Comparison of ENCODE assay signal across 17 cellular contexts in genomic region chr3:61808999-61809398, GRCh38.
DNase-seq lines count a peak whose midpoint lies in the region; ATAC-seq and TF ChIP-seq lines count a peak whose summit lies in the region.
"Had no signal": no experiment of that assay in that cellular context is flagged by ENCODE, and none has a peak within 500 bp of the region (broad histone marks: within the 10 kb centered on the region; RNA-seq: fewer than 3 reads in every experiment).

No MANE protein-coding gene starts in this region.

- H3K27ac ChIP-seq in ACC112 (ENCODE audit: low read depth, low read length): peak overlapping the region; percentile 1; the same call in 1 of the 2 replicates
- peak overlapping the region; percentile 71 for H3K27ac ChIP-seq in WERI-Rb-1
- H3K27ac ChIP-seq in right lobe of liver: peak overlapping the region in 2 of 3 donors; percentile 13 to 19
- peak overlapping the region in 3 of 5 donors; percentile 30 to 42 (median 40) for H3K27ac ChIP-seq in stomach

- no peaks in the 10 kb centered on the region for H3K9me3 ChIP-seq in WERI-Rb-1 (ENCODE audit: severe bottlenecking)
- no peaks in the 10 kb centered on the region for H3K9me3 ChIP-seq in right lobe of liver
- no peaks in the 10 kb centered on the region for H3K9me3 ChIP-seq in stomach
- H3K9me3 ChIP-seq: BE2C had no signal

- TF ChIP-seq POLR2A in right lobe of liver (IDR thresholded peaks at IDR 0.05): no peak
- TF ChIP-seq POLR2A in stomach (IDR thresholded peaks at IDR 0.05): no peak

- TF ChIP-seq CTCF in WERI-Rb-1 (IDR thresholded peaks at IDR 0.05; ENCODE audit: low read depth, low read length) (no peak), right lobe of liver (IDR thresholded peaks at IDR 0.05) (no peak), stomach (IDR thresholded peaks at IDR 0.05) (no peak)

- H3K79me2 ChIP-seq in ACC112 (ENCODE audit: control insufficient read depth, insufficient read depth, low read length, unreplicated experiment): no peaks in the 10 kb centered on the region

- DNase-seq in WERI-Rb-1 (no peak), right lobe of liver (no peak), stomach (no peak), AG08395 (ENCODE audit: low spot score) (no peak)
- DNase-seq: BE2C; CD4-positive, alpha-beta memory T cell; DMS79; NCI-H1436; NCI-H510A; SHP77 treated with DMSO at 0.1 percent for 48 hours had no signal

- no peak for TF ChIP-seq EP300 in stomach (IDR thresholded peaks at IDR 0.05)

- H3K36me3 ChIP-seq in ACC112 (ENCODE audit: insufficient read depth, low read length) (no peaks in the 10 kb centered on the region), WERI-Rb-1 (no peaks in the 10 kb centered on the region), right lobe of liver (no peaks in the 10 kb centered on the region), stomach (no peaks in the 10 kb centered on the region)
- H3K36me3 ChIP-seq: BE2C had no signal

- ATAC-seq in right lobe of liver (no peak), HG02870 (IDR thresholded peaks at IDR 0.05; ENCODE audit: unreplicated experiment) (no peak), HG03460 (IDR thresholded peaks at IDR 0.05; ENCODE audit: unreplicated experiment) (no peak), HG03039 (IDR thresholded peaks at IDR 0.05; ENCODE audit: unreplicated experiment) (no peak)
- ATAC-seq: HCT116, Panc1 had no signal

- H3K4me1 ChIP-seq in ACC112 (ENCODE audit: control insufficient read depth, insufficient read depth, low read length, unreplicated experiment) (peaks cover 34% of the 10 kb centered on the region), right lobe of liver (peaks cover 0 to 37% (median 17%) of the 10 kb centered on the region in 4 donors), stomach (peaks cover 23 to 83% (median 51%) of the 10 kb centered on the region in 4 donors)

- no peak overlapping the region for H3K4me3 ChIP-seq in ACC112 (ENCODE audit: low read depth, low read length)
- no peak overlapping the region for H3K4me3 ChIP-seq in WERI-Rb-1 (ENCODE audit: low read depth, low read length)
- H3K4me3 ChIP-seq in right lobe of liver: no peak overlapping the region
- no peak overlapping the region for H3K4me3 ChIP-seq in stomach
- H3K4me3 ChIP-seq: GM12878 had no signal

- H3K27me3 ChIP-seq in ACC112 (ENCODE audit: insufficient read depth, low read length): no peaks in the 10 kb centered on the region
- H3K27me3 ChIP-seq in WERI-Rb-1 (ENCODE audit: insufficient read depth, low read depth, severe bottlenecking): no peaks in the 10 kb centered on the region
- no peaks in the 10 kb centered on the region for H3K27me3 ChIP-seq in right lobe of liver
- no peaks in the 10 kb centered on the region for H3K27me3 ChIP-seq in stomach

- intact Hi-C loops in right lobe of liver (cut with DNase I) (no loop called here), stomach (cut with DNase I; ENCODE audit: low total_unique reads) (no loop called here)

- H2AFZ ChIP-seq in ACC112 (ENCODE audit: low read length, unreplicated experiment): no peak overlapping the region

- 56% methylated on average over 1 of the region's 1 CpG for WGBS in right lobe of liver (ENCODE audit: insufficient coverage, low coverage, low lambda C conversion rate, missing lambda C conversion rate)
- WGBS in stomach, 5 donors: 34 to 90% (median 77%) methylated on average over 1 of the region's 1 CpG

Comparison
In these comparisons a context has a peak if more than half of its experiments do, and no peak if none do; other contexts are left out.
1. H3K27ac ChIP-seq: peak in every context shown above with its lines; median percentile 71 in WERI-Rb-1; 40 in stomach; 16 in right lobe of liver; 1 in ACC112.